In genomic region chr5:146027746-146028145, GRCh38 we compare ENCODE assay signal across 15 cellular contexts.
DNase-seq lines count a peak whose midpoint lies in the region; ATAC-seq and TF ChIP-seq lines count a peak whose summit lies in the region.
"Had no signal": no experiment of that assay in that cellular context is flagged by ENCODE, and none has a peak within 500 bp of the region (broad histone marks: within the 10 kb centered on the region; RNA-seq: fewer than 3 reads in every experiment).

No MANE protein-coding gene starts in this region.

- TF ChIP-seq EP300 in suprapubic skin (IDR thresholded peaks at IDR 0.05) (no peak), sigmoid colon (IDR thresholded peaks at IDR 0.05) (no peak)

- H3K4me1 ChIP-seq in suprapubic skin (peaks cover 20% of the 10 kb centered on the region), sigmoid colon (no peaks in the 10 kb centered on the region)
- H3K4me1 ChIP-seq: tibial nerve had no signal

- peaks cover 5% of the 10 kb centered on the region for H3K36me3 ChIP-seq in suprapubic skin
- H3K36me3 ChIP-seq in sigmoid colon = no peaks in the 10 kb centered on the region
- H3K36me3 ChIP-seq: tibial nerve had no signal

- intact Hi-C loops in sigmoid colon (cut with DNase I) = no loop called here

- H3K9me3 ChIP-seq in suprapubic skin (no peaks in the 10 kb centered on the region), sigmoid colon (no peaks in the 10 kb centered on the region)
- H3K9me3 ChIP-seq: tibial nerve had no signal

- H3K27me3 ChIP-seq in suprapubic skin = no peaks in the 10 kb centered on the region
- no peaks in the 10 kb centered on the region for H3K27me3 ChIP-seq in sigmoid colon
- H3K27me3 ChIP-seq: tibial nerve had no signal

- DNase-seq in DMS79 treated with DMSO at 0.1 percent for 48 hours (lab: John Stamatoyannopoulos, UW) (peak; percentile 1), DMS79 (lab: John Stamatoyannopoulos, UW) (no peak), SW480 (ENCODE audit: low spot score) (peak; percentile 86), iris pigment epithelial cell (ENCODE audit: low read depth) (peak; percentile 4), suprapubic skin (ENCODE audit: low spot score in 2 of 2) (no peak), sigmoid colon (no peak)
- no peak for DNase-seq in activated CD8-positive, alpha-beta memory T cell treated with anti-CD3 and anti-CD28 coated beads for 24 hours
- DNase-seq: activated CD4-positive, alpha-beta T cell treated with anti-CD3 and anti-CD28 coated beads, Interleukin-2, amount 50 U/mL, for 48 hours; activated gamma-delta T cell treated with Interleukin-2 at 50 U/mL for 16 hours; central memory CD4-positive, alpha-beta T cell; NCI-H1694; T-helper 2 cell had no signal

- H3K4me3 ChIP-seq in suprapubic skin (no peak overlapping the region), sigmoid colon (no peak overlapping the region)
- H3K4me3 ChIP-seq: tibial nerve had no signal

- TF ChIP-seq POLR2A in suprapubic skin (IDR thresholded peaks at IDR 0.05) (no peak), sigmoid colon (IDR thresholded peaks at IDR 0.05) (no peak)

- ATAC-seq in GM18517 (IDR thresholded peaks at IDR 0.05; ENCODE audit: unreplicated experiment) = no peak
- ATAC-seq: HepG2 had no signal

- 51% methylated on average over 10 of the region's 10 CpGs for WGBS in suprapubic skin
- 17 to 65% methylated on average over 10 of the region's 10 CpGs for WGBS in sigmoid colon, 2 donors

- TF ChIP-seq CTCF in suprapubic skin (IDR thresholded peaks at IDR 0.05) (no peak), sigmoid colon (IDR thresholded peaks at IDR 0.05) (no peak)

- H3K27ac ChIP-seq in suprapubic skin (peak overlapping the region; percentile 41), sigmoid colon (no peak overlapping the region)

Comparison
In these comparisons a context has a peak if more than half of its experiments do, and no peak if none do; other contexts are left out.
1. DNase-seq: peak in DMS79 treated with DMSO at 0.1 percent for 48 hours (single experiment), SW480 (single experiment) and iris pigment epithelial cell (single experiment); none in DMS79 (single experiment), suprapubic skin (0 of 2), activated CD8-positive, alpha-beta memory T cell treated with anti-CD3 and anti-CD28 coated beads for 24 hours (single experiment) and sigmoid colon (single experiment).